1 cellular context compared by ENCODE assay signal in genomic region chr12:116737774-116738657, GRCh38.
TF ChIP-seq lines count a peak whose summit lies in the region.

A gene with protein sequence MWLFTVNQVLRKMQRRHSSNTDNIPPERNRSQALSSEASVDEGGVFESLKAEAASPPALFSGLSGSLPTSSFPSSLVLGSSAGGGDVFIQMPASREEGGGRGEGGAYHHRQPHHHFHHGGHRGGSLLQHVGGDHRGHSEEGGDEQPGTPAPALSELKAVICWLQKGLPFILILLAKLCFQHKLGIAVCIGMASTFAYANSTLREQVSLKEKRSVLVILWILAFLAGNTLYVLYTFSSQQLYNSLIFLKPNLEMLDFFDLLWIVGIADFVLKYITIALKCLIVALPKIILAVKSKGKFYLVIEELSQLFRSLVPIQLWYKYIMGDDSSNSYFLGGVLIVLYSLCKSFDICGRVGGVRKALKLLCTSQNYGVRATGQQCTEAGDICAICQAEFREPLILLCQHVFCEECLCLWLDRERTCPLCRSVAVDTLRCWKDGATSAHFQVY (plus strand): TSS chr12:116738315. CDS start chr12:116740498, 2,183 bp downstream.
A gene with protein sequence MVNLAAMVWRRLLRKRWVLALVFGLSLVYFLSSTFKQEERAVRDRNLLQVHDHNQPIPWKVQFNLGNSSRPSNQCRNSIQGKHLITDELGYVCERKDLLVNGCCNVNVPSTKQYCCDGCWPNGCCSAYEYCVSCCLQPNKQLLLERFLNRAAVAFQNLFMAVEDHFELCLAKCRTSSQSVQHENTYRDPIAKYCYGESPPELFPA (minus strand): TSS chr12:116738069. CDS start chr12:116737900, 169 bp downstream.

TF ChIP-seq in H1, 55 proteins besides CTCF, POLR2A, EP300 and RAD21:
- TF ChIP-seq RFX5 (IDR thresholded peaks at IDR 0.05; ENCODE audit: borderline replicate concordance, low read depth, low read length) (no peak), CHD1 (IDR thresholded peaks at IDR 0.05; ENCODE audit: low read depth, low read length) (no peak), NANOG (IDR thresholded peaks at IDR 0.05; ENCODE audit: insufficient read depth, low read depth, low read length, poor library complexity, severe bottlenecking) (peak; percentile 22), TBP (IDR thresholded peaks at IDR 0.05; ENCODE audit: low read depth, low read length) (peak; percentile 41; the same call in 1 of the 2 replicates), TAF1 (IDR thresholded peaks at IDR 0.05; ENCODE audit: low read depth, low read length) (peak; percentile 58), KDM4A (IDR thresholded peaks at IDR 0.05; ENCODE audit: low read depth, low read length, severe bottlenecking) (peak; percentile 64), MAFK (IDR thresholded peaks at IDR 0.05; ENCODE audit: low read depth, low read length) (no peak), SIRT6 (IDR thresholded peaks at IDR 0.05; ENCODE audit: low read length) (no peak), NRF1 (IDR thresholded peaks at IDR 0.05; ENCODE audit: low read depth, low read length) (no peak; the same call in 1 of the 2 replicates), CREB1 (IDR thresholded peaks at IDR 0.05) (peak; percentile 95), ASH2L (IDR thresholded peaks at IDR 0.05; ENCODE audit: low read length) (peak; percentile 93), HDAC2 (IDR thresholded peaks at IDR 0.05; ENCODE audit: borderline replicate concordance in 1 of 2, low read depth in 2 of 2, low read length in 2 of 2) (0 out of 4 replicates have a peak, but pooled peaks of 1 of the 2 experiments have one; percentile 47), JUN (IDR thresholded peaks at IDR 0.05; ENCODE audit: low read depth, low read length) (no peak), SIX5 (IDR thresholded peaks at IDR 0.05; ENCODE audit: low read depth, low read length) (no peak), USF2 (IDR thresholded peaks at IDR 0.05; ENCODE audit: low read length) (peak; percentile 91), JUND (IDR thresholded peaks at IDR 0.05; ENCODE audit: low read length) (peak; percentile 21; the same call in 1 of the 2 replicates), CEBPB (IDR thresholded peaks at IDR 0.05; ENCODE audit: low read depth, low read length) (no peak), RNF2 (IDR thresholded peaks at IDR 0.05; ENCODE audit: borderline replicate concordance, low read depth, low read length, missing control alignments, poor library complexity, severe bottlenecking) (no peak), CBX8 (IDR thresholded peaks at IDR 0.05; ENCODE audit: borderline replicate concordance, low read depth, low read length) (no peak), SP4 (IDR thresholded peaks at IDR 0.05; ENCODE audit: low read length) (peak; percentile 83; the same call in 1 of the 2 replicates), YY1 (IDR thresholded peaks at IDR 0.05; ENCODE audit: low read depth, low read length) (no peak; the same call in 1 of the 2 replicates), RBBP5 (IDR thresholded peaks at IDR 0.05; ENCODE audit: borderline replicate concordance, low read depth, low read length) (no peak), GABPA (IDR thresholded peaks at IDR 0.05; ENCODE audit: borderline replicate concordance, insufficient read depth, low read length) (no peak), EGR1 (IDR thresholded peaks at IDR 0.05; ENCODE audit: borderline replicate concordance, low read depth, low read length) (peak; percentile 65; the same call in 1 of the 2 replicates), ATF2 (IDR thresholded peaks at IDR 0.05; ENCODE audit: low read length) (0 out of 2 replicates have a peak, but pooled peaks have one; percentile 22), TAF7 (optimal IDR thresholded peaks at IDR 0.05; ENCODE audit: borderline replicate concordance, low read depth, low read length) (peak; percentile 53), SP1 (IDR thresholded peaks at IDR 0.05; ENCODE audit: low read depth, low read length) (peak; percentile 97), CHD2 (IDR thresholded peaks at IDR 0.05; ENCODE audit: low read length) (peak; percentile 72), SP2 (IDR thresholded peaks at IDR 0.05; ENCODE audit: low read length) (peak; percentile 34; the same call in 1 of the 2 replicates), PHF8 (conservative IDR thresholded peaks at IDR 0.05; ENCODE audit: low read depth, low read length) (peak; percentile 75), BRCA1 (IDR thresholded peaks at IDR 0.05; ENCODE audit: low read depth, low read length) (no peak; the same call in 1 of the 2 replicates), MAX (IDR thresholded peaks at IDR 0.05) (peak; percentile 60), HDAC6 (IDR thresholded peaks at IDR 0.05; ENCODE audit: low read depth, low read length) (no peak), KDM1A (IDR thresholded peaks at IDR 0.05; ENCODE audit: borderline replicate concordance, low read length) (no peak; the same call in 1 of the 2 replicates), CHD7 (IDR thresholded peaks at IDR 0.05; ENCODE audit: insufficient replicate concordance, low read length) (no peak), GTF2F1 (IDR thresholded peaks at IDR 0.05; ENCODE audit: borderline replicate concordance, low read depth, low read length) (no peak; the same call in 1 of the 2 replicates), CBX5 (IDR thresholded peaks at IDR 0.05; ENCODE audit: low read depth, low read length) (no peak), POLR2AphosphoS5 (IDR thresholded peaks at IDR 0.05; ENCODE audit: low read depth, low read length) (peak; percentile 35; the same call in 1 of the 2 replicates), FOSL1 (IDR thresholded peaks at IDR 0.05; ENCODE audit: insufficient read depth, low read depth, low read length) (peak; percentile 98), SIN3A (conservative IDR thresholded peaks at IDR 0.05 in 1 of 2, IDR thresholded peaks at IDR 0.05 in 1 of 2; ENCODE audit: low read depth in 1 of 2, low read length in 2 of 2) (peak; percentile 28 to 78; a peak in 1 of 4 replicates)
- TF ChIP-seq, protein P1, sequence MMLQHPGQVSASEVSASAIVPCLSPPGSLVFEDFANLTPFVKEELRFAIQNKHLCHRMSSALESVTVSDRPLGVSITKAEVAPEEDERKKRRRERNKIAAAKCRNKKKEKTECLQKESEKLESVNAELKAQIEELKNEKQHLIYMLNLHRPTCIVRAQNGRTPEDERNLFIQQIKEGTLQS (IDR thresholded peaks at IDR 0.05; ENCODE audit: insufficient read depth, low read depth, low read length) = peak; percentile 35; the same call in 1 of the 2 replicates
- TF ChIP-seq, protein P2, sequence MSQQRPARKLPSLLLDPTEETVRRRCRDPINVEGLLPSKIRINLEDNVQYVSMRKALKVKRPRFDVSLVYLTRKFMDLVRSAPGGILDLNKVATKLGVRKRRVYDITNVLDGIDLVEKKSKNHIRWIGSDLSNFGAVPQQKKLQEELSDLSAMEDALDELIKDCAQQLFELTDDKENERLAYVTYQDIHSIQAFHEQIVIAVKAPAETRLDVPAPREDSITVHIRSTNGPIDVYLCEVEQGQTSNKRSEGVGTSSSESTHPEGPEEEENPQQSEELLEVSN (IDR thresholded peaks at IDR 0.05) = peak; percentile 49
